17 cellular contexts compared by ENCODE assay signal in the genomic region with DNA sequence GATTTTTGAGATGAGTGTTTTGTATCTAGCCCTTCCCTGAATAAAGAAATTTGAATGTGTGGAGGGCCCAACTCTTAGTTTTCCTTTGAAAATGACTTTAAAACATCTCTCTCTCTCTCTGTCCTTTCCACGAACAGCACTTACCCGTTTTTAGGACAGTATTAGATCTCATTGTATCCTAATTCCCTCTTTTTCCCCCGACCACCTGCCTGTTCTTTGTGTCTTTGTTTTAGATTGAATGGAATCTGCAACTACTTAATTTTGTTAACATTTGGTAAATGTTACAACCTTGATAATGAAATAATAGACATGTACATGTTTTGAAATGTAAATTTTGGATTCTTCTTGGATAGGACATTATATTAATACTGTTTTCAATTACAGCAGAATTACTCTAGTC. TPM values are rescaled to one million over a fixed set of nuclear protein-coding genes. Genes with fewer than 3 reads are reported as not detected.
A peak's percentile ranks its signal among the peaks of the same experiment; 100 is the strongest.
DNase-seq lines count a peak whose midpoint lies in the region; ATAC-seq, FAIRE-seq and TF ChIP-seq lines count a peak whose summit lies in the region.
"Had no signal": no experiment of that assay in that cellular context is flagged by ENCODE, and none has a peak within 500 bp of the region (broad histone marks: within the 10 kb centered on the region; RNA-seq: fewer than 3 reads in every experiment).

No MANE protein-coding gene starts in this region.

- no TSS peak for BruUV-seq in HepG2 (replicated peaks; lab: Mats Ljungman, UMichigan)

- TF ChIP-seq RAD21 in HepG2 (CRISPR knock-in tag; IDR thresholded peaks at IDR 0.05), result no peak

- peak overlapping the region; percentile 99 for H3K9ac ChIP-seq in HepG2 (ENCODE audit: insufficient read depth, low read depth, low read length)

- H3K27me3 ChIP-seq in heart left ventricle, result peaks cover 0 to 86% (median 30%) of the 10 kb centered on the region in 9 donors
- no peaks in the 10 kb centered on the region for H3K27me3 ChIP-seq in breast epithelium
- peaks cover 0 to 3% of the 10 kb centered on the region in 2 experiments; a peak in 1 of 5 replicates for H3K27me3 ChIP-seq in HepG2 (ENCODE audit: control insufficient read depth in 1 of 2, insufficient read depth in 2 of 2, low read length in 2 of 2)
- peaks cover 48% of the 10 kb centered on the region for H3K27me3 ChIP-seq in thymus (ENCODE audit: control insufficient read depth, insufficient read depth)

- POLR2A ChIA-PET in HepG2 (lab: Yijun Ruan, JAX), result interaction anchor here (1.6 to 2.1 kb wide), 2 partner anchors 16 to 45 kb away, joined by 7 to 21 read pairs; partner anchors contain the start of gene SNRNP48

- no peak for ATAC-seq in heart left ventricle
- no peak for ATAC-seq in Right ventricle myocardium superior (ENCODE audit: poor library complexity)
- ATAC-seq in HepG2, result no peak
- no peak for ATAC-seq in GM21447 (IDR thresholded peaks at IDR 0.05; ENCODE audit: unreplicated experiment)
- ATAC-seq: activated CD4-positive, alpha-beta T cell treated with anti-CD3 and anti-CD28 coated beads for 36 hours had no signal

- H2AFZ ChIP-seq in HepG2 (ENCODE audit: low read length), result no peak overlapping the region

- DNase-seq in heart left ventricle (no peak), Right ventricle myocardium superior (no peak), breast epithelium (ENCODE audit: low spot score in 2 of 2) (no peak), HepG2 (ENCODE audit: low spot score) (no peak), NCI-H187 treated with DMSO at 0.1 percent for 48 hours (lab: John Stamatoyannopoulos, UW) (no peak)
- no peak for DNase-seq in activated CD4-positive, alpha-beta T cell treated with anti-CD3 and anti-CD28 coated beads, Interleukin-2, amount 50 U/mL, for 1 hour
- DNase-seq: ACHN; activated CD4-positive, alpha-beta T cell treated with anti-CD3 and anti-CD28 coated beads for 36 hours; activated naive CD4-positive, alpha-beta T cell treated with anti-CD3 and anti-CD28 coated beads for 36 hours; effector CD8-positive, alpha-beta T cell; foreskin melanocyte; GDM1; NCI-H2081 treated with DMSO at 0.1 percent for 48 hours; NCI-H82; T-helper 2 cell had no signal

- H4K20me1 ChIP-seq in HepG2 (ENCODE audit: insufficient read depth, low read length), result peaks cover 15% of the 10 kb centered on the region

- TF ChIP-seq POLR2A in heart left ventricle (IDR thresholded peaks at IDR 0.05), result no peak
- no peak for TF ChIP-seq POLR2A in breast epithelium (IDR thresholded peaks at IDR 0.05)
- no peak for TF ChIP-seq POLR2A in HepG2 (IDR thresholded peaks at IDR 0.05; ENCODE audit: insufficient read depth in 1 of 2, low read depth in 2 of 2, low read length in 2 of 2)

- 51 to 62% (median 57%) methylated on average over 3 of the region's 3 CpGs for WGBS in heart left ventricle, 4 donors
- 7% methylated on average over 3 of the region's 3 CpGs for WGBS in HepG2 (ENCODE audit: low lambda C conversion rate)
- 95% methylated on average over 3 of the region's 3 CpGs for WGBS in thymus

- H3K27ac ChIP-seq in heart left ventricle, result peak overlapping the region in 10 of 12 donors; percentile 17 to 97 (median 94)
- H3K27ac ChIP-seq in breast epithelium, result peak overlapping the region in 1 of 2 donors; percentile 96
- H3K27ac ChIP-seq in HepG2 (ENCODE audit: extremely low read length, insufficient read depth, low read length), result peak overlapping the region; percentile 90
- H3K27ac ChIP-seq in thymus (ENCODE audit: low read depth), result peak overlapping the region; percentile 52

- TF ChIP-seq CTCF in heart left ventricle (IDR thresholded peaks at IDR 0.05), result no peak
- TF ChIP-seq CTCF in breast epithelium (IDR thresholded peaks at IDR 0.05), result no peak
- no peak for TF ChIP-seq CTCF in HepG2 (CRISPR knock-in tag; IDR thresholded peaks at IDR 0.05)

- in situ Hi-C loops in HepG2 (cut with HindIII; ENCODE audit: extremely low pct_ligation_motif_present, low pct_unique_long_range_greater_than_20kb), result loop anchor here (5.0 kb wide), 1 partner anchor 112 kb away; no protein-coding TSS in a partner anchor

- CTCF ChIA-PET in HepG2 (lab: Yijun Ruan, JAX; ENCODE audit: low intra/inter-chr PET ratio, low total read pairs), result no interaction called here

- H3K79me2 ChIP-seq in HepG2 (ENCODE audit: insufficient read depth, low read length), result peaks cover 68% of the 10 kb centered on the region

- TF ChIP-seq EP300 in HepG2 (IDR thresholded peaks at IDR 0.05; ENCODE audit: low read depth in 2 of 2, low read length in 2 of 2) (no peak), HepG2 (CRISPR knock-in tag; IDR thresholded peaks at IDR 0.05; ENCODE audit: borderline replicate concordance) (no peak)

- H3K9me3 ChIP-seq in heart left ventricle (no peaks in the 10 kb centered on the region), breast epithelium (no peaks in the 10 kb centered on the region), HepG2 (ENCODE audit: low read length) (no peaks in the 10 kb centered on the region), thymus (ENCODE audit: control insufficient read depth) (no peaks in the 10 kb centered on the region)

- peak overlapping the region; percentile 97 for H3K4me2 ChIP-seq in HepG2 (ENCODE audit: low read depth, low read length)

- H3K4me3 ChIP-seq in heart left ventricle, result peak overlapping the region in 9 of 12 donors; percentile 65 to 82 (median 69)
- H3K4me3 ChIP-seq in breast epithelium, result peak overlapping the region in 2 of 3 donors; percentile 79 to 90
- peak overlapping the region; percentile 94 to 100 (median 95) for H3K4me3 ChIP-seq in HepG2 (replicated peaks in 1 of 3; ENCODE audit: insufficient read depth in 1 of 3, low read depth in 2 of 3, low read length in 3 of 3)
- H3K4me3 ChIP-seq in thymus (ENCODE audit: low read length), result no peak overlapping the region

- intact Hi-C loops in heart left ventricle (cut with DNase I), result loop anchor here in 5 of 10 donors (5.0 kb wide), 3 partner anchors 48 to 117 kb away; partner anchors contain the start of gene SNRNP48 (in 1 of the 5)
- intact Hi-C loops in Right ventricle myocardium superior (cut with DNase I), result no loop called here
- intact Hi-C loops in breast epithelium (cut with DNase I; ENCODE audit: low total_unique reads), result no loop called here
- intact Hi-C loops in HepG2 (cut with micrococcal nuclease; ENCODE audit: unreplicated experiment), result loop anchor here (5.0 to 10.0 kb wide), 2 partner anchors 232 to 380 kb away; partner anchors contain the start of gene SSR1

- H3K4me1 ChIP-seq in heart left ventricle (peaks cover 0 to 29% (median 5%) of the 10 kb centered on the region in 12 donors), breast epithelium (no peaks in the 10 kb centered on the region), HepG2 (ENCODE audit: insufficient read depth, low read length) (peaks cover 68% of the 10 kb centered on the region), thymus (ENCODE audit: control insufficient read depth, insufficient read depth, low read length) (peaks cover 4% of the 10 kb centered on the region)

- H3K36me3 ChIP-seq in heart left ventricle (no peaks in the 10 kb centered on the region), breast epithelium (no peaks in the 10 kb centered on the region), HepG2 (replicated peaks in 1 of 2; ENCODE audit: control insufficient read depth in 1 of 2, insufficient read depth in 2 of 2, low read length in 2 of 2) (peaks cover 1 to 14% of the 10 kb centered on the region in 2 experiments; a peak in 3 of 5 replicates), thymus (ENCODE audit: control insufficient read depth, insufficient read depth) (no peaks in the 10 kb centered on the region)

- no peak for FAIRE-seq in HepG2 (lab: Jason Lieb, UNC)

RNA-seq across cellular contexts. Expression of gene DSP, which starts 3.1 kb away (rescaled TPM):
- total RNA-seq in heart left ventricle (100 to 1,000 TPM; 238 to 373 (median 337) TPM), Right ventricle myocardium superior (350 TPM), breast epithelium (100 to 1,000 TPM in 1 of 3 donors, 10 to 100 TPM in 1, 1 to 10 TPM in 1; 2.1 to 165 (median 95.4) TPM), HepG2 (2016; rRNA removed; fragmentation: Illumina TruSeq; extraction: Trizol) (89.8 and 133 TPM in 2 replicates)
- polyA plus RNA-seq in heart left ventricle (100 to 1,000 TPM in 1 of 2 donors, 10 to 100 TPM in 1; 81.9 to 130 TPM), HepG2 (2011; rRNA removed) (101 and 117 TPM in 2 replicates), thymus (64.6 TPM)
- total RNA-seq in HepG2 (2016; cell fraction: cytosol; rRNA removed; fragmentation: Illumina TruSeq; extraction: Trizol; ENCODE audit: low read depth), result 7.1 and 8.3 TPM in 2 replicates
- total RNA-seq in HepG2 (2016; cell fraction: insoluble cytoplasmic fraction; rRNA removed; fragmentation: Illumina TruSeq; extraction: Trizol), result 86.8 and 115 TPM in 2 replicates
- total RNA-seq in HepG2 (2016; cell fraction: membrane; rRNA removed; fragmentation: Illumina TruSeq; extraction: Trizol), result 25.8 and 26.4 TPM in 2 replicates
- 108 and 127 TPM in 2 replicates for total RNA-seq in HepG2 (2016; cell fraction: nucleus; rRNA removed; fragmentation: Illumina TruSeq; extraction: Trizol)
- 90.6 and 111 TPM in 2 replicates for polyA plus RNA-seq in HepG2 (2011; cell fraction: cytosol; rRNA removed)
- 212 and 239 TPM in 2 replicates for polyA plus RNA-seq in HepG2 (2011; cell fraction: nucleus; rRNA removed)
- 214 and 279 TPM in 2 replicates for polyA plus RNA-seq in HepG2 (2012)
- 1.6 and 1.8 TPM in 2 replicates for polyA plus RNA-seq in HepG2 (2016; cell fraction: cytosol; fragmentation: Illumina TruSeq; extraction: Trizol; ENCODE audit: low read depth)
- 60.1 and 69.4 TPM in 2 replicates for polyA plus RNA-seq in HepG2 (2016; cell fraction: insoluble cytoplasmic fraction; fragmentation: Illumina TruSeq; extraction: Trizol; ENCODE audit: low read depth)
- 3.9 and 5.4 TPM in 2 replicates for polyA plus RNA-seq in HepG2 (2016; cell fraction: membrane; fragmentation: Illumina TruSeq; extraction: Trizol; ENCODE audit: low read depth)
- polyA plus RNA-seq in HepG2 (2016; cell fraction: nucleus; fragmentation: Illumina TruSeq; extraction: Trizol; ENCODE audit: insufficient read depth, low read depth), result 79.3 and 87.4 TPM in 2 replicates
- polyA minus RNA-seq in HepG2 (2011; rRNA and poly(A)+ RNA removed; ENCODE audit: low replicate concordance), result 21.3 and 192 TPM in 2 replicates
- polyA minus RNA-seq in HepG2 (2011; cell fraction: cytosol; rRNA and poly(A)+ RNA removed), result 301 and 325 TPM in 2 replicates
- 412 and 443 TPM in 2 replicates for polyA minus RNA-seq in HepG2 (2011; cell fraction: nucleus; rRNA and poly(A)+ RNA removed)

RNA-seq across cellular contexts. Expression of gene SNRNP48, which starts 45.4 kb away (rescaled TPM):
- total RNA-seq in heart left ventricle, result 10 to 100 TPM in 7 of 9 donors, 1 to 10 TPM in 2; 8.2 to 25.8 (median 13.3) TPM
- polyA plus RNA-seq in heart left ventricle, result 10 to 100 TPM in 1 of 2 donors, 1 to 10 TPM in 1; 9.0 to 20.4 TPM
- total RNA-seq in Right ventricle myocardium superior, result 17.5 TPM
- total RNA-seq in breast epithelium, result 10 to 100 TPM; 13.9 to 20.9 (median 15.4) TPM
- total RNA-seq in HepG2 (2016; rRNA removed; fragmentation: Illumina TruSeq; extraction: Trizol), result 47.5 and 82.0 TPM in 2 replicates
- total RNA-seq in HepG2 (2016; cell fraction: cytosol; rRNA removed; fragmentation: Illumina TruSeq; extraction: Trizol; ENCODE audit: low read depth), result 4.5 and 5.3 TPM in 2 replicates
- 53.2 and 86.1 TPM in 2 replicates for total RNA-seq in HepG2 (2016; cell fraction: insoluble cytoplasmic fraction; rRNA removed; fragmentation: Illumina TruSeq; extraction: Trizol)
- total RNA-seq in HepG2 (2016; cell fraction: membrane; rRNA removed; fragmentation: Illumina TruSeq; extraction: Trizol), result 13.9 and 17.5 TPM in 2 replicates
- total RNA-seq in HepG2 (2016; cell fraction: nucleus; rRNA removed; fragmentation: Illumina TruSeq; extraction: Trizol), result 32.5 and 36.4 TPM in 2 replicates
- 11.6 and 17.5 TPM in 2 replicates for polyA plus RNA-seq in HepG2 (2011; rRNA removed)
- polyA plus RNA-seq in HepG2 (2011; cell fraction: cytosol; rRNA removed), result 7.7 and 8.9 TPM in 2 replicates
- polyA plus RNA-seq in HepG2 (2011; cell fraction: nucleus; rRNA removed), result 7.9 and 11.5 TPM in 2 replicates
- 12.4 and 15.5 TPM in 2 replicates for polyA plus RNA-seq in HepG2 (2012)
- 2.1 and 2.4 TPM in 2 replicates for polyA plus RNA-seq in HepG2 (2016; cell fraction: cytosol; fragmentation: Illumina TruSeq; extraction: Trizol; ENCODE audit: low read depth)
- 53.9 and 61.3 TPM in 2 replicates for polyA plus RNA-seq in HepG2 (2016; cell fraction: insoluble cytoplasmic fraction; fragmentation: Illumina TruSeq; extraction: Trizol; ENCODE audit: low read depth)
- polyA plus RNA-seq in HepG2 (2016; cell fraction: membrane; fragmentation: Illumina TruSeq; extraction: Trizol; ENCODE audit: low read depth), result 6.2 and 7.3 TPM in 2 replicates
- 40.0 and 41.7 TPM in 2 replicates for polyA plus RNA-seq in HepG2 (2016; cell fraction: nucleus; fragmentation: Illumina TruSeq; extraction: Trizol; ENCODE audit: insufficient read depth, low read depth)
- polyA minus RNA-seq in HepG2 (2011; rRNA and poly(A)+ RNA removed; ENCODE audit: low replicate concordance), result 7.8 and 10.6 TPM in 2 replicates
- polyA minus RNA-seq in HepG2 (2011; cell fraction: cytosol; rRNA and poly(A)+ RNA removed), result 9.2 and 11.9 TPM in 2 replicates
- 28.1 and 32.1 TPM in 2 replicates for polyA minus RNA-seq in HepG2 (2011; cell fraction: nucleus; rRNA and poly(A)+ RNA removed)
- polyA plus RNA-seq in thymus, result 9.7 TPM
